ENCODE assay signal across 8 cellular contexts in the genomic region with DNA sequence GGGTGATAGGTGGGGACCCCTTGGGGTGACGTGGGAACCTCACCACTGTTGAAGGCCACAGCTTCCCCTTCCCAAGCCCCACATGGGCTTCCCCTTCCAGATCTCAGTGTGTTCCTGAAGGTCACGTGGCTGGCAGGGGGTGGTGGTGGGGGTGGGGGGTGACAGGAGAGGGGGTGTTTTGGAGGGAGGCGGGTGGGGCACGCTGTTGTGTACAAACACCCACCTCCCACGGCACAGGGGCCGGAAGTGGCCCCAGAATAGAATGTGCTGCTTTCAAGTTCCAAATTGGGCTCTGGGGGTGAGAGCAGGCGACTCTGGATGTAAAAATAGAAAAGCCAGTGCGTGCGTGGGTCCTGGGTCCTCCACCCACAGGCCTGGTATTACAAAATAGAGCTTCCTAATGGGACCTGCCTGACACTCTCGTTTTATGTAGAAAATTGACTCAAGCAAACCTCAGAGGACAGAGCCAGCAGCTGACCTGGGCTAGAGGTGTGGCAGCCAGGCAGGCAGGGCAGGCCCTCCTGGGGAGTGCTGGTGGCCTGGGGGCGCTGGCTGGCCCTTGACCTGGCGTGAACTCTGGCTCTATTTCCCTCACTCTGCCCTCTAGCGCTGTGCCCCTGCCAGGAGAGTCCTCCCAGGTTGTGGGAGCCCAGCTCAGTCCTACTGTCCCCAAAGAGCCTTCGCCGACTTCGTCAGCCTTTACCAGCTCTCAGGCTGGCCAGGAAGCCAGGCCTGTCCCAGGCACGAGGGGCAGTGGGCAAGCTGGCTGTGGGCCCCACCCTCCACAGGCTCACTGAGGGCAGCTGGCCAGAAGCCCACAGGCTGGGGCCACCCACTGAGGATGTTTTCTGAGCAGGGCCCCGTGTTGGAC. TPM values are rescaled to one million over a fixed set of nuclear protein-coding genes. Genes with fewer than 3 reads are reported as not detected.
DNase-seq lines count a peak whose midpoint lies in the region; ATAC-seq and TF ChIP-seq lines count a peak whose summit lies in the region.

No MANE protein-coding gene starts in this region.

- no peaks in the 10 kb centered on the region for H3K27me3 ChIP-seq in left ventricle myocardium inferior (ENCODE audit: low read depth)
- no peaks in the 10 kb centered on the region for H3K27me3 ChIP-seq in WERI-Rb-1 (ENCODE audit: insufficient read depth, low read depth, severe bottlenecking)

- peaks cover 4% of the 10 kb centered on the region for H3K27me3 Mint-ChIP-seq in activated CD4-positive, alpha-beta T cell treated with anti-CD3 and anti-CD28 coated beads, Interleukin-2, amount 10 ng/mL, durations not matched to agents 24 days and 14 days

- H3K36me3 ChIP-seq in left ventricle myocardium inferior, result no peaks in the 10 kb centered on the region
- H3K36me3 ChIP-seq in WERI-Rb-1, result no peaks in the 10 kb centered on the region

- H3K27ac ChIP-seq in left ventricle myocardium inferior (replicated peaks) (peak overlapping the region; percentile 87), WERI-Rb-1 (no peak overlapping the region)

- peak; percentile 21 for TF ChIP-seq CTCF in left ventricle myocardium inferior (IDR thresholded peaks at IDR 0.05; ENCODE audit: borderline replicate concordance)
- TF ChIP-seq CTCF in WERI-Rb-1 (IDR thresholded peaks at IDR 0.05; ENCODE audit: low read depth, low read length), result no peak

- H3K4me3 ChIP-seq in left ventricle myocardium inferior, result no peak overlapping the region
- H3K4me3 ChIP-seq in WERI-Rb-1 (ENCODE audit: low read depth, low read length), result no peak overlapping the region

- ATAC-seq in HG03108 (IDR thresholded peaks at IDR 0.05; ENCODE audit: unreplicated experiment), result peak; percentile 68
- peak; percentile 71 for ATAC-seq in stimulated activated effector memory CD8-positive, alpha-beta T cell treated with anti-CD3 and anti-CD28 coated beads, Interleukin-12 subunit alpha, Interleukin-12 subunit beta, amount 100 ng/mL, for 72 hours

- peak; percentile 64 to 81 for DNase-seq in activated CD4-positive, alpha-beta T cell treated with anti-CD3 and anti-CD28 coated beads for 4 hours
- no peak for DNase-seq in activated CD4-positive, alpha-beta T cell treated with anti-CD3 and anti-CD28 coated beads for 1 hour
- DNase-seq in activated CD4-positive, alpha-beta T cell treated with anti-CD3 and anti-CD28 coated beads, Interleukin-2, amount 10 ng/mL, durations not matched to agents 24 days and 14 days, result peak; percentile 85
- no peak for DNase-seq in left ventricle myocardium inferior
- DNase-seq in stimulated activated effector memory CD8-positive, alpha-beta T cell treated with anti-CD3 and anti-CD28 coated beads, Interleukin-12 subunit alpha, Interleukin-12 subunit beta, amount 100 ng/mL, for 72 hours (ENCODE audit: low spot score in 2 of 2), result peak; percentile 17 to 73
- DNase-seq in WERI-Rb-1, result no peak
- DNase-seq in inferior parietal cortex (ENCODE audit: extremely low spot score), result no peak

- intact Hi-C loops in activated CD4-positive, alpha-beta T cell treated with anti-CD3 and anti-CD28 coated beads, Interleukin-2, amount 10 ng/mL, durations not matched to agents 24 days and 14 days (cut with micrococcal nuclease), result loop anchor here (1.0 to 2.0 kb wide), 2 partner anchors 11 to 17 kb away; no protein-coding TSS in a partner anchor
- intact Hi-C loops in left ventricle myocardium inferior (cut with micrococcal nuclease), result no loop called here

- H3K27ac Mint-ChIP-seq in activated CD4-positive, alpha-beta T cell treated with anti-CD3 and anti-CD28 coated beads, Interleukin-2, amount 10 ng/mL, durations not matched to agents 24 days and 14 days, result peak overlapping the region; percentile 93
- peak overlapping the region; percentile 97 for H3K27ac Mint-ChIP-seq in stimulated activated effector memory CD8-positive, alpha-beta T cell treated with anti-CD3 and anti-CD28 coated beads, Interleukin-12 subunit alpha, Interleukin-12 subunit beta, amount 100 ng/mL, for 72 hours

- peaks cover 54% of the 10 kb centered on the region for H3K4me1 ChIP-seq in left ventricle myocardium inferior

- peak overlapping the region; percentile 56 for H3K4me3 Mint-ChIP-seq in activated CD4-positive, alpha-beta T cell treated with anti-CD3 and anti-CD28 coated beads, Interleukin-2, amount 10 ng/mL, durations not matched to agents 24 days and 14 days
- peak overlapping the region; percentile 60 for H3K4me3 Mint-ChIP-seq in stimulated activated effector memory CD8-positive, alpha-beta T cell treated with anti-CD3 and anti-CD28 coated beads, Interleukin-12 subunit alpha, Interleukin-12 subunit beta, amount 100 ng/mL, for 72 hours

- peaks cover 33% of the 10 kb centered on the region for H3K4me1 Mint-ChIP-seq in activated CD4-positive, alpha-beta T cell treated with anti-CD3 and anti-CD28 coated beads, Interleukin-2, amount 10 ng/mL, durations not matched to agents 24 days and 14 days
- H3K4me1 Mint-ChIP-seq in stimulated activated effector memory CD8-positive, alpha-beta T cell treated with anti-CD3 and anti-CD28 coated beads, Interleukin-12 subunit alpha, Interleukin-12 subunit beta, amount 100 ng/mL, for 72 hours, result peaks cover 58% of the 10 kb centered on the region

- H3K9me3 ChIP-seq in left ventricle myocardium inferior (replicated peaks), result peaks cover 21% of the 10 kb centered on the region
- H3K9me3 ChIP-seq in WERI-Rb-1 (ENCODE audit: severe bottlenecking), result peaks cover 14% of the 10 kb centered on the region

- peaks cover 17% of the 10 kb centered on the region for H3K9me3 Mint-ChIP-seq in activated CD4-positive, alpha-beta T cell treated with anti-CD3 and anti-CD28 coated beads, Interleukin-2, amount 10 ng/mL, durations not matched to agents 24 days and 14 days
- H3K9me3 Mint-ChIP-seq in stimulated activated effector memory CD8-positive, alpha-beta T cell treated with anti-CD3 and anti-CD28 coated beads, Interleukin-12 subunit alpha, Interleukin-12 subunit beta, amount 100 ng/mL, for 72 hours, result peaks cover 5% of the 10 kb centered on the region

- peaks cover 7% of the 10 kb centered on the region for H3K36me3 Mint-ChIP-seq in activated CD4-positive, alpha-beta T cell treated with anti-CD3 and anti-CD28 coated beads, Interleukin-2, amount 10 ng/mL, durations not matched to agents 24 days and 14 days (ENCODE audit: low read depth)
- peaks cover 6% of the 10 kb centered on the region for H3K36me3 Mint-ChIP-seq in stimulated activated effector memory CD8-positive, alpha-beta T cell treated with anti-CD3 and anti-CD28 coated beads, Interleukin-12 subunit alpha, Interleukin-12 subunit beta, amount 100 ng/mL, for 72 hours

RNA-seq across cellular contexts. Expression of a gene that starts 5.4 kb away (rescaled TPM):
- 83.9 and 88.5 TPM in 2 replicates for total RNA-seq in activated CD4-positive, alpha-beta T cell treated with anti-CD3 and anti-CD28 coated beads, Interleukin-2, amount 10 ng/mL, durations not matched to agents 24 days and 14 days
- 24.7 TPM for total RNA-seq in left ventricle myocardium inferior

RNA-seq across cellular contexts. Expression of a gene that starts 31.3 kb away (rescaled TPM):
- total RNA-seq in activated CD4-positive, alpha-beta T cell treated with anti-CD3 and anti-CD28 coated beads, Interleukin-2, amount 10 ng/mL, durations not matched to agents 24 days and 14 days, result 98.7 and 99.6 TPM in 2 replicates
- 19.4 TPM for total RNA-seq in left ventricle myocardium inferior

RNA-seq across cellular contexts. Expression of a gene that starts 56.2 kb away (rescaled TPM):
- total RNA-seq in activated CD4-positive, alpha-beta T cell treated with anti-CD3 and anti-CD28 coated beads, Interleukin-2, amount 10 ng/mL, durations not matched to agents 24 days and 14 days, result 187 and 198 TPM in 2 replicates
- 212 TPM for total RNA-seq in left ventricle myocardium inferior

Comparison
In these comparisons a context has a peak if more than half of its experiments do, and no peak if none do; other contexts are left out.
1. DNase-seq: peak in activated CD4-positive, alpha-beta T cell treated with anti-CD3 and anti-CD28 coated beads for 4 hours (2 of 2), activated CD4-positive, alpha-beta T cell treated with anti-CD3 and anti-CD28 coated beads, Interleukin-2, amount 10 ng/mL, durations not matched to agents 24 days and 14 days (single experiment) and stimulated activated effector memory CD8-positive, alpha-beta T cell treated with anti-CD3 and anti-CD28 coated beads, Interleukin-12 subunit alpha, Interleukin-12 subunit beta, amount 100 ng/mL, for 72 hours (2 of 2); none in activated CD4-positive, alpha-beta T cell treated with anti-CD3 and anti-CD28 coated beads for 1 hour (single experiment), left ventricle myocardium inferior (single experiment), WERI-Rb-1 (single experiment) and inferior parietal cortex (single experiment).